ENCODE assay signal across 8 cellular contexts in genomic region chr1:48870596-48870995, GRCh38.
DNase-seq lines count a peak whose midpoint lies in the region; ATAC-seq and TF ChIP-seq lines count a peak whose summit lies in the region.

No MANE protein-coding gene starts in this region.

- peak; percentile 67 for TF ChIP-seq CTCF in BE2C (IDR thresholded peaks at IDR 0.05; ENCODE audit: low read depth, low read length)
- peak; percentile 77 for TF ChIP-seq CTCF in fibroblast of mammary gland (conservative IDR thresholded peaks at IDR 0.05; ENCODE audit: control insufficient read depth, insufficient read depth, low read depth, low read length)

- H2BK120ac ChIP-seq in neuronal stem cell (ENCODE audit: low read depth, low read length), result no peak overlapping the region

- H2AK5ac ChIP-seq in neuronal stem cell (ENCODE audit: low read depth, low read length), result no peak overlapping the region

- no peak overlapping the region for H3K23ac ChIP-seq in neuronal stem cell (ENCODE audit: low read depth, low read length, poor library complexity)

- DNase-seq in BE2C (peak; percentile 13), NCI-H1436 (lab: John Stamatoyannopoulos, UW) (peak; percentile 43), fibroblast of mammary gland (ENCODE audit: low read depth) (peak; percentile 44), NCI-H1092 (lab: John Stamatoyannopoulos, UW) (no peak), inferior parietal cortex (ENCODE audit: extremely low spot score) (no peak), neuronal stem cell (ENCODE audit: low spot score) (no peak)

- H3K27me3 ChIP-seq in BE2C, result no peaks in the 10 kb centered on the region
- H3K27me3 ChIP-seq in neuronal stem cell (ENCODE audit: control insufficient read depth in 3 of 3, insufficient read depth in 3 of 3, low read depth in 1 of 3, low read length in 3 of 3), result peaks cover 0 to 6% (median 0%) of the 10 kb centered on the region in 3 experiments

- H2AFZ ChIP-seq in neuronal stem cell (ENCODE audit: low read length), result no peak overlapping the region

- H2BK12ac ChIP-seq in neuronal stem cell (ENCODE audit: low read length), result no peak overlapping the region

- no peaks in the 10 kb centered on the region for H3K79me1 ChIP-seq in neuronal stem cell (ENCODE audit: low read depth, low read length)

- H3K4me1 ChIP-seq in BE2C (no peaks in the 10 kb centered on the region), neuronal stem cell (ENCODE audit: control insufficient read depth in 2 of 2, insufficient read depth in 1 of 2, low read depth in 1 of 2, low read length in 2 of 2) (no peaks in the 10 kb centered on the region)

- H2BK5ac ChIP-seq in neuronal stem cell (ENCODE audit: low read length), result no peak overlapping the region

- H3K9ac ChIP-seq in neuronal stem cell (ENCODE audit: low read depth, low read length, poor library complexity), result no peak overlapping the region

- no CpG with 5 or more reads among the region's 3 CpGs for WGBS in neuronal stem cell (ENCODE audit: extremely low coverage in 2 of 2, insufficient read length in 2 of 2, insufficient replicate concordance in 1 of 2), 2 donors

- no peak overlapping the region for H3K18ac ChIP-seq in neuronal stem cell (ENCODE audit: low read length)

- no peak overlapping the region for H3K27ac ChIP-seq in neuronal stem cell (replicated peaks; ENCODE audit: low read length)

- H4K8ac ChIP-seq in neuronal stem cell (ENCODE audit: low read depth, low read length), result no peak overlapping the region

- H3K9me3 ChIP-seq in BE2C, result no peaks in the 10 kb centered on the region
- H3K9me3 ChIP-seq in neuronal stem cell (replicated peaks in 1 of 2; ENCODE audit: control insufficient read depth in 2 of 2, insufficient read depth in 1 of 2, low read depth in 1 of 2, low read length in 2 of 2), result no peaks in the 10 kb centered on the region

- no peak overlapping the region for H3K4me2 ChIP-seq in neuronal stem cell (ENCODE audit: insufficient read depth, low read length, poor library complexity, severe bottlenecking)

- H3K4ac ChIP-seq in neuronal stem cell (ENCODE audit: low read length), result no peak overlapping the region

- no peak overlapping the region for H2BK15ac ChIP-seq in neuronal stem cell (ENCODE audit: low read length)

- ATAC-seq in GM19035 (IDR thresholded peaks at IDR 0.05; ENCODE audit: unreplicated experiment) (peak; percentile 64), esophagus mucosa (no peak)

- H3K36me3 ChIP-seq in BE2C (no peaks in the 10 kb centered on the region), neuronal stem cell (replicated peaks in 1 of 2; ENCODE audit: control insufficient read depth in 2 of 2, insufficient read depth in 2 of 2, low read length in 2 of 2) (no peaks in the 10 kb centered on the region)

- H3K4me3 ChIP-seq in BE2C (ENCODE audit: low read depth, low read length), result no peak overlapping the region
- H3K4me3 ChIP-seq in fibroblast of mammary gland (ENCODE audit: control insufficient read depth, low read depth, low read length), result no peak overlapping the region
- H3K4me3 ChIP-seq in neuronal stem cell (ENCODE audit: low read length in 2 of 2), result no peak overlapping the region

- H3K14ac ChIP-seq in neuronal stem cell (ENCODE audit: low read length), result no peak overlapping the region

- H4K91ac ChIP-seq in neuronal stem cell (ENCODE audit: low read depth, low read length, poor library complexity), result no peak overlapping the region

Comparison
In these comparisons a context has a peak if more than half of its experiments do, and no peak if none do; other contexts are left out.
1. DNase-seq: peak in BE2C (single experiment), NCI-H1436 (single experiment) and fibroblast of mammary gland (single experiment); none in NCI-H1092 (single experiment), inferior parietal cortex (single experiment) and neuronal stem cell (single experiment).